Comparison of ENCODE assay signal across 16 cellular contexts in the genomic region with DNA sequence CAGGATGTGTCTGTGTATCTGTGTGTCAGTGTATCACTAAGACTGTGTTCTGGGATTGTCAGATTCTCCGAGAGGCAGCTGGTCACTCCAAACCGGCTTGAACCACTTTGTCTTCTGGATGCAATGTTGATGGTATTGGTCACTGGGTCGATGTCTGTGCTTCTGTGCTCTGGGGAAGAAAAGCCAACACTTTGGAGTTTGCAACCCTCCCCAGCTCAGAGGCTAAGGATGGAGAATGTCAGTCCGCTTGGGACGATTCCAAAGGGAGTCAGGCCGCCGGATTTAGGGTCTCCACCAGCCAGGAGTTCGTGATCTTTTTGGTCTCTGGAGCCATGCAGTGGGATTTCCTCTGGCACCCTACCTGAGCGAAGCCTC. TPM values are rescaled to one million over a fixed set of nuclear protein-coding genes. Genes with fewer than 3 reads are reported as not detected.
DNase-seq lines count a peak whose midpoint lies in the region; ATAC-seq, FAIRE-seq and TF ChIP-seq lines count a peak whose summit lies in the region.
"Had no signal": no experiment of that assay in that cellular context is flagged by ENCODE, and none has a peak within 500 bp of the region (broad histone marks: within the 10 kb centered on the region; RNA-seq: fewer than 3 reads in every experiment).

No MANE protein-coding gene starts in this region.

- TF ChIP-seq CTCF in hepatocyte (IDR thresholded peaks at IDR 0.05; ENCODE audit: poor library complexity) (no peak), osteoblast (IDR thresholded peaks at IDR 0.05; ENCODE audit: extremely low read depth, low read depth, low read length) (no peak), ovary (IDR thresholded peaks at IDR 0.05) (no peak)

- peak overlapping the region; percentile 36 for H3K4me3 ChIP-seq in right cardiac atrium (ENCODE audit: low read length)
- H3K4me3 ChIP-seq in hepatocyte: no peak overlapping the region
- H3K4me3 ChIP-seq in osteoblast (ENCODE audit: insufficient read depth, low read length): peak overlapping the region; percentile 70
- no peak overlapping the region for H3K4me3 ChIP-seq in ovary

- 53% methylated on average over 9 of the region's 9 CpGs for WGBS in right cardiac atrium
- 75% methylated on average over 9 of the region's 9 CpGs for WGBS in hepatocyte (ENCODE audit: low lambda C conversion rate, missing lambda C conversion rate)
- 83 to 87% (median 85%) methylated on average over 9 of the region's 9 CpGs for WGBS in ovary, 3 donors

- H3K36me3 ChIP-seq in hepatocyte (replicated peaks; ENCODE audit: insufficient read depth, low read depth) (no peaks in the 10 kb centered on the region), osteoblast (ENCODE audit: insufficient read depth, low read length) (no peaks in the 10 kb centered on the region), ovary (no peaks in the 10 kb centered on the region)
- H3K36me3 ChIP-seq: adrenal gland had no signal

- H3K4me2 ChIP-seq in hepatocyte (peak overlapping the region; percentile 90), osteoblast (ENCODE audit: insufficient read depth, low read length) (peak overlapping the region; percentile 66)

- no peaks in the 10 kb centered on the region for H3K27me3 ChIP-seq in right cardiac atrium (ENCODE audit: control insufficient read depth, insufficient read depth)
- peaks cover 74% of the 10 kb centered on the region for H3K27me3 ChIP-seq in hepatocyte
- H3K27me3 ChIP-seq in osteoblast (ENCODE audit: insufficient read depth, low read length): peaks cover 35% of the 10 kb centered on the region
- H3K27me3 ChIP-seq in ovary: no peaks in the 10 kb centered on the region
- H3K27me3 ChIP-seq: adrenal gland had no signal

- H3K9me3 ChIP-seq in right cardiac atrium (ENCODE audit: control insufficient read depth, low read length) (no peaks in the 10 kb centered on the region), hepatocyte (ENCODE audit: low read depth) (no peaks in the 10 kb centered on the region), osteoblast (ENCODE audit: low read depth, low read length) (no peaks in the 10 kb centered on the region), ovary (no peaks in the 10 kb centered on the region)
- H3K9me3 ChIP-seq: adrenal gland had no signal

- H3K27ac ChIP-seq in right cardiac atrium (ENCODE audit: low read length) (peak overlapping the region; percentile 19), hepatocyte (no peak overlapping the region), osteoblast (ENCODE audit: low read depth, low read length) (peak overlapping the region; percentile 25), ovary (no peak overlapping the region)

- H3K4me1 ChIP-seq in right cardiac atrium (ENCODE audit: control insufficient read depth, insufficient read depth, low read length) (no peaks in the 10 kb centered on the region), hepatocyte (ENCODE audit: insufficient read depth) (peaks cover 29% of the 10 kb centered on the region), osteoblast (ENCODE audit: insufficient read depth, low read length) (peaks cover 3% of the 10 kb centered on the region), ovary (ENCODE audit: insufficient read depth) (peaks cover 11% of the 10 kb centered on the region)

- DNase-seq in right cardiac atrium: no peak
- DNase-seq in left cardiac atrium: no peak
- no peak for DNase-seq in hepatocyte (ENCODE audit: low spot score)
- no peak for DNase-seq in osteoblast (ENCODE audit: insufficient read length, low spot score, missing footprints)
- DNase-seq in urothelium cell line (ENCODE audit: low spot score): no peak
- DNase-seq in HEK293T (ENCODE audit: extremely low spot score): no peak
- DNase-seq in ovary: no peak
- DNase-seq: activated CD4-positive, alpha-beta T cell treated with anti-CD3 and anti-CD28 coated beads for 4 hours; activated T-cell treated with anti-CD3 and anti-CD28 coated beads, Interleukin-2, amount 50 U/mL, for 72 hours; cortex of kidney; NCI-H2029; NCI-H748 treated with DMSO at 0.1 percent for 48 hours; stimulated activated naive CD8-positive, alpha-beta T cell treated with anti-CD3 and anti-CD28 coated beads, Interleukin-15, Interleukin-2, amounts not matched to agents 100 U/mL and 50 U/mL, for 24 hours had no signal

- no peaks in the 10 kb centered on the region for H3K79me2 ChIP-seq in hepatocyte
- no peaks in the 10 kb centered on the region for H3K79me2 ChIP-seq in osteoblast (ENCODE audit: insufficient read depth, low read length)

- TF ChIP-seq POLR2A in ovary (IDR thresholded peaks at IDR 0.05): no peak

- FAIRE-seq in urothelium cell line (lab: Jason Lieb, UNC): peak; percentile 37
- FAIRE-seq: H54 had no signal

- CTCF ChIA-PET in HEK293T (lab: Yijun Ruan, JAX): no interaction called here

- no peak for TF ChIP-seq EP300 in ovary (IDR thresholded peaks at IDR 0.05)

- H2AFZ ChIP-seq in hepatocyte (no peak overlapping the region), osteoblast (ENCODE audit: low read length) (peak overlapping the region; percentile 82)

- H4K20me1 ChIP-seq in hepatocyte (ENCODE audit: insufficient read depth, poor library complexity, severe bottlenecking) (peaks cover 3% of the 10 kb centered on the region), osteoblast (ENCODE audit: insufficient read depth, low read length) (no peaks in the 10 kb centered on the region)

- ATAC-seq in right cardiac atrium (no peak), left cardiac atrium (no peak), HG02870 (IDR thresholded peaks at IDR 0.05; ENCODE audit: unreplicated experiment) (no peak)
- ATAC-seq: activated T-cell treated with anti-CD3 and anti-CD28 coated beads, Interleukin-2, amount 50 U/mL, for 72 hours; stimulated activated naive CD8-positive, alpha-beta T cell treated with anti-CD3 and anti-CD28 coated beads, Interleukin-15, Interleukin-2, amounts not matched to agents 100 U/mL and 50 U/mL, for 24 hours had no signal

- H3K9me2 ChIP-seq in hepatocyte (replicated peaks; ENCODE audit: insufficient read depth): no peaks in the 10 kb centered on the region

- POLR2A ChIA-PET in HEK293T (lab: Yijun Ruan, JAX): no interaction called here

- intact Hi-C loops in right cardiac atrium (cut with DNase I) (loop anchor here in 1 of 4 donors (10.0 kb wide), 1 partner anchor 799 kb away; no protein-coding TSS in a partner anchor), left cardiac atrium (cut with DNase I) (loop anchor here in 1 of 2 donors (10.0 kb wide), 1 partner anchor 1419 kb away; no protein-coding TSS in a partner anchor), ovary (cut with DNase I) (loop anchor here in 2 of 4 donors (5.0 to 10.0 kb wide), 2 partner anchors 268 to 799 kb away; no protein-coding TSS in a partner anchor)

TF ChIP-seq in HEK293T, 16 proteins besides CTCF, POLR2A, EP300 and RAD21:
- TF ChIP-seq FOXK2 (IDR thresholded peaks at IDR 0.05): no peak
- no peak for TF ChIP-seq LEF1 (IDR thresholded peaks at IDR 0.05; ENCODE audit: borderline replicate concordance)
- no peak for TF ChIP-seq NFRKB (IDR thresholded peaks at IDR 0.05)
- TF ChIP-seq, protein P1, sequence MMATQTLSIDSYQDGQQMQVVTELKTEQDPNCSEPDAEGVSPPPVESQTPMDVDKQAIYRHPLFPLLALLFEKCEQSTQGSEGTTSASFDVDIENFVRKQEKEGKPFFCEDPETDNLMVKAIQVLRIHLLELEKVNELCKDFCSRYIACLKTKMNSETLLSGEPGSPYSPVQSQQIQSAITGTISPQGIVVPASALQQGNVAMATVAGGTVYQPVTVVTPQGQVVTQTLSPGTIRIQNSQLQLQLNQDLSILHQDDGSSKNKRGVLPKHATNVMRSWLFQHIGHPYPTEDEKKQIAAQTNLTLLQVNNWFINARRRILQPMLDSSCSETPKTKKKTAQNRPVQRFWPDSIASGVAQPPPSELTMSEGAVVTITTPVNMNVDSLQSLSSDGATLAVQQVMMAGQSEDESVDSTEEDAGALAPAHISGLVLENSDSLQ (IDR thresholded peaks at IDR 0.05): no peak

RNA-seq across cellular contexts. Expression of gene MAFB, which starts 5.2 kb away (rescaled TPM):
- total RNA-seq in right cardiac atrium: 10 to 100 TPM; 15.1 to 22.8 (median 21.5) TPM
- 6.9 TPM for polyA plus RNA-seq in right cardiac atrium
- total RNA-seq in left cardiac atrium: 10 to 100 TPM; 24.8 to 32.5 TPM
- total RNA-seq in hepatocyte: 3.4 and 3.7 TPM in 2 replicates
- polyA plus RNA-seq in hepatocyte: 4.1 and 5.7 TPM in 2 replicates
- total RNA-seq in osteoblast: 12.1 and 12.7 TPM in 2 replicates
- 10 to 100 TPM in 4 of 7 donors, 1 to 10 TPM in 3; 7.9 to 29.4 (median 11.9) TPM for total RNA-seq in ovary
- 10 to 100 TPM in 1 of 2 donors, 1 to 10 TPM in 1; 6.9 to 19.3 TPM for polyA plus RNA-seq in ovary

Comparison
In these comparisons a context has a peak if more than half of its experiments do, and no peak if none do; other contexts are left out.
1. H3K27ac ChIP-seq: peak in right cardiac atrium (single experiment) and osteoblast (single experiment); none in hepatocyte (single experiment) and ovary (0 of 2).
2. H3K4me3 ChIP-seq: peak in right cardiac atrium (single experiment) and osteoblast (single experiment); none in hepatocyte (single experiment) and ovary (single experiment).